Comparison of ENCODE assay signal across 8 cellular contexts in the genomic region with DNA sequence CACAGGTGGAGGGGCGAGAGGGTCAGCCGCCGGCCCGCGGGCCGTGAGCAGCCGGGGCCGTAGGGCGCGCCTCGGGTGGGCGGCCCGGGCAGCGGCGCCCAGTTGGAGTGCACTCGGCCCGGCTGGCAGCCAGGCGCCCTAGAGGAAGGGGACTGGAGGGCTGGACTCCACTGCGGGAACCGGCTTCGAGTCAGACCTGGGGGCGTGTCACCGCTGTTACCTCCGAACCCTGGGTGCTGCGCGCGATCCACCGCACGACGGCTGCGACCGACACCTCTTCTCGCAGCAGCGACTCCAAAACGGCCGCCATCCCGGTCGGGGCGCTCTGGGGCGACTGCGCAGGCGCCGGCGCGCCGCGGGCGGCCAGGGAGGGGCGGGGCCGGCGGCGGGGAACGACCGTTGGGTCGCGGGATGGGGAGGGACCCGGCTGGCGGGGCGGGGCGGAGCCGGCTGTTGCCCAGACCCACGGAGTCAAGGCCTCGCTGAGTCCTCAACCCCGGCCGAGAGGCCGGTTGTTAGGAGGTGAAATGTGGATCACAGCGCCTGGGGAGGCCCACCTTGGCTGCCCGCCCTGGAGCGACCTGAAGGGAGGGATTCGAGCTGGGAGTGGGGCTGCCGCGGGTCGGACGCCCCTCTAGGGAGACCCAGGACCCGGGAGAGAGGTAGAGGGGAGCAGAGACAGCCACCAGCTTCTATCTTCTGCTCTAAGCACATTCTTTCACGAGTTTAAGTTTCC. TPM values are rescaled to one million over a fixed set of nuclear protein-coding genes. Genes with fewer than 3 reads are reported as not detected.
DNase-seq lines count a peak whose midpoint lies in the region; ATAC-seq and TF ChIP-seq lines count a peak whose summit lies in the region.

CDAN1 (minus strand) TSS at position 336 of the 736 bp plus-strand sequence; CDS start at position 310, 26 bp downstream.

- TF ChIP-seq CTCF in GM12865 (IDR thresholded peaks at IDR 0.05; ENCODE audit: insufficient read depth, low read depth, low read length, missing control alignments) (no peak), left ventricle myocardium inferior (IDR thresholded peaks at IDR 0.05; ENCODE audit: borderline replicate concordance) (no peak), progenitor cell of endocrine pancreas (IDR thresholded peaks at IDR 0.05; ENCODE audit: unreplicated experiment) (peak; percentile 6), upper lobe of right lung (IDR thresholded peaks at IDR 0.05) (no peak)

- H3K4me3 Mint-ChIP-seq in T-helper 1 cell treated with Interleukin-12 subunit alpha and Interleukin-12 subunit beta and Interleukin-4 antibody, amounts not matched to agents 30 μg/mL and 1 μg/mL, for 36 hours, result peak within 1 kb of the TSS; percentile 74
- peak within 1 kb of the TSS; percentile 77 for H3K4me3 Mint-ChIP-seq in progenitor cell of endocrine pancreas (ENCODE audit: low read depth)

- intact Hi-C loops in left ventricle myocardium inferior (cut with micrococcal nuclease) (no loop called here), upper lobe of right lung (cut with DNase I) (no loop called here)

- peaks cover 33% of the 10 kb centered on the region for H3K4me1 ChIP-seq in left ventricle myocardium inferior
- peaks cover 17% of the 10 kb centered on the region for H3K4me1 ChIP-seq in upper lobe of right lung

- H3K27ac Mint-ChIP-seq in T-helper 1 cell treated with Interleukin-12 subunit alpha and Interleukin-12 subunit beta and Interleukin-4 antibody, amounts not matched to agents 30 μg/mL and 1 μg/mL, for 36 hours, result peak within 1 kb of the TSS; percentile 52
- H3K27ac Mint-ChIP-seq in progenitor cell of endocrine pancreas, result peak within 1 kb of the TSS; percentile 93

- ATAC-seq in HG02642 (IDR thresholded peaks at IDR 0.05; ENCODE audit: poor library complexity, unreplicated experiment) (peak; percentile 79), upper lobe of right lung (peak; percentile 99)

- peak within 1 kb of the TSS; percentile 83 for H3K4me3 ChIP-seq in GM12865 (ENCODE audit: low read depth, low read length)
- H3K4me3 ChIP-seq in left ventricle myocardium inferior, result peak within 1 kb of the TSS; percentile 97
- peak within 1 kb of the TSS; percentile 91 for H3K4me3 ChIP-seq in upper lobe of right lung

- peaks cover 14% of the 10 kb centered on the region for H3K4me1 Mint-ChIP-seq in T-helper 1 cell treated with Interleukin-12 subunit alpha and Interleukin-12 subunit beta and Interleukin-4 antibody, amounts not matched to agents 30 μg/mL and 1 μg/mL, for 36 hours (ENCODE audit: low read depth)
- peaks cover 7% of the 10 kb centered on the region for H3K4me1 Mint-ChIP-seq in progenitor cell of endocrine pancreas (ENCODE audit: low read depth)

- peaks cover 12% of the 10 kb centered on the region for H3K36me3 Mint-ChIP-seq in T-helper 1 cell treated with Interleukin-12 subunit alpha and Interleukin-12 subunit beta and Interleukin-4 antibody, amounts not matched to agents 30 μg/mL and 1 μg/mL, for 36 hours (ENCODE audit: low read depth)
- peaks cover 11% of the 10 kb centered on the region for H3K36me3 Mint-ChIP-seq in progenitor cell of endocrine pancreas (ENCODE audit: insufficient read depth)

- H3K27me3 Mint-ChIP-seq in T-helper 1 cell treated with Interleukin-12 subunit alpha and Interleukin-12 subunit beta and Interleukin-4 antibody, amounts not matched to agents 30 μg/mL and 1 μg/mL, for 36 hours (ENCODE audit: low read depth), result no peaks in the 10 kb centered on the region
- no peaks in the 10 kb centered on the region for H3K27me3 Mint-ChIP-seq in progenitor cell of endocrine pancreas

- no peaks in the 10 kb centered on the region for H3K27me3 ChIP-seq in left ventricle myocardium inferior (ENCODE audit: low read depth)
- no peaks in the 10 kb centered on the region for H3K27me3 ChIP-seq in upper lobe of right lung

- H3K9me3 Mint-ChIP-seq in T-helper 1 cell treated with Interleukin-12 subunit alpha and Interleukin-12 subunit beta and Interleukin-4 antibody, amounts not matched to agents 30 μg/mL and 1 μg/mL, for 36 hours, result no peaks in the 10 kb centered on the region
- H3K9me3 Mint-ChIP-seq in progenitor cell of endocrine pancreas (ENCODE audit: low read depth), result no peaks in the 10 kb centered on the region

- H3K9me3 ChIP-seq in left ventricle myocardium inferior (replicated peaks) (no peaks in the 10 kb centered on the region), upper lobe of right lung (no peaks in the 10 kb centered on the region)

- H3K27ac ChIP-seq in left ventricle myocardium inferior (replicated peaks), result peak within 1 kb of the TSS; percentile 90
- peak within 1 kb of the TSS; percentile 69 for H3K27ac ChIP-seq in upper lobe of right lung

- peaks cover 35% of the 10 kb centered on the region for H3K36me3 ChIP-seq in left ventricle myocardium inferior
- peaks cover 34% of the 10 kb centered on the region for H3K36me3 ChIP-seq in upper lobe of right lung

- peak; percentile 89 for DNase-seq in GM12865 (ENCODE audit: low read depth)
- DNase-seq in NCI-H128 (lab: John Stamatoyannopoulos, UW; ENCODE audit: unreplicated experiment), result peak; percentile 51
- peak; percentile 79 for DNase-seq in amniotic stem cell (lab: John Stamatoyannopoulos, UW)
- DNase-seq in left ventricle myocardium inferior, result peak; percentile 94
- DNase-seq in progenitor cell of endocrine pancreas (ENCODE audit: low spot score, unreplicated experiment), result peak; percentile 93
- DNase-seq in upper lobe of right lung, result peak; percentile 97

RNA-seq across cellular contexts. Expression of gene CDAN1, which starts in this region (rescaled TPM):
- total RNA-seq in left ventricle myocardium inferior, result 6.2 TPM
- 36.4 and 46.1 TPM in 2 replicates for total RNA-seq in progenitor cell of endocrine pancreas
- 13.5 TPM for total RNA-seq in upper lobe of right lung

Comparison
In these comparisons a context has a peak if more than half of its experiments do, and no peak if none do; other contexts are left out.
1. Peak in every context shown above with its lines: DNase-seq, ATAC-seq, H3K4me3 ChIP-seq and H3K27ac ChIP-seq.